In the genomic region with DNA sequence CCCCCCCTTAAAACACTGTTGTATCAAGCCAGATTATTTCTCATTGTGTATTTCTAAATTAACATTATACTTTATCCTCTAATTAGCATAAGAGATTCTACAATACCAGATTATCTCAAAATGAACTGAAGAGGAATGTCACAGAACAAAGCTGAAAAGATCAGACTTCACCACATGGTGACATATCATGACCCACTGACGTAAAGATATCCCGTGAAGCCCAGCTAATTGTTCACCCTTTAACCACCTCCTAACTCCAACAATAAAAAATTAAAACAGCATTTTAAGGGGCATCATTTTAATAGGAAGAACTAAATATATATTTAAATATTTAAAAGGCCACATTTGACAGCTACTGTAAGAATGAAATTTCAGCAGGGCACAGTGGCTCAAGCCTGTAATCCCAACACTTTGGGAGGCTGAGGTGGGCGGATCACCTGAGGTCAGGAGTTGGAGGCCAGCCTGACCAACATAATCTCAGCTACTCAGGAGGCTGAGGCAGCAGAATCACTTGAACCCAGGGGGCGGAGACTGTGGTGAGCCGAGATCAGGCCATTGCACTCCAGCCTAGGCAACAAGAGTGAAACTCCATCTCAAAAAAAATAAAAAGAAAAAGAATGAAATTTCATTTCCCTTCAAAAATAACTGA, we compare ENCODE assay signal across 22 cellular contexts. TPM values are rescaled to one million over a fixed set of nuclear protein-coding genes. Genes with fewer than 3 reads are reported as not detected.
DNase-seq lines count a peak whose midpoint lies in the region; ATAC-seq, FAIRE-seq and TF ChIP-seq lines count a peak whose summit lies in the region.
"Had no signal": no experiment of that assay in that cellular context is flagged by ENCODE, and none has a peak within 500 bp of the region (broad histone marks: within the 10 kb centered on the region; RNA-seq: fewer than 3 reads in every experiment).

No MANE protein-coding gene starts in this region.

- TF ChIP-seq CTCF in WERI-Rb-1 (IDR thresholded peaks at IDR 0.05; ENCODE audit: low read depth, low read length) (no peak), HepG2 (CRISPR knock-in tag; IDR thresholded peaks at IDR 0.05) (no peak)

- no peak for TF ChIP-seq RAD21 in HepG2 (CRISPR knock-in tag; IDR thresholded peaks at IDR 0.05)

- TF ChIP-seq EP300 in HepG2 (IDR thresholded peaks at IDR 0.05; ENCODE audit: low read depth in 2 of 2, low read length in 2 of 2) (no peak), HepG2 (CRISPR knock-in tag; IDR thresholded peaks at IDR 0.05; ENCODE audit: borderline replicate concordance) (no peak)

- POLR2A ChIA-PET in HepG2 (lab: Yijun Ruan, JAX) = no interaction called here

- WGBS in HepG2 (ENCODE audit: low lambda C conversion rate) = 95% methylated on average over 5 of the region's 5 CpGs

- H3K27ac ChIP-seq in WERI-Rb-1 (no peak overlapping the region), HepG2 (ENCODE audit: extremely low read length, insufficient read depth, low read length) (no peak overlapping the region)
- H3K27ac ChIP-seq: spleen had no signal

- H3K27me3 Mint-ChIP-seq in activated T-cell treated with anti-CD3 and anti-CD28 coated beads, Interleukin-2, amount 50 U/mL, for 24 hours = no peaks in the 10 kb centered on the region
- no peaks in the 10 kb centered on the region for H3K27me3 Mint-ChIP-seq in activated T-cell treated with anti-CD3 and anti-CD28 coated beads, Interleukin-2, amount 50 U/mL, for 4 hours (ENCODE audit: low read depth)
- H3K27me3 Mint-ChIP-seq in immature natural killer cell (ENCODE audit: low read depth in 3 of 3) = peaks cover 6 to 38% (median 12%) of the 10 kb centered on the region in 3 donors
- H3K27me3 Mint-ChIP-seq: progenitor cell of endocrine pancreas; stimulated activated naive CD8-positive, alpha-beta T cell treated with anti-CD3 and anti-CD28 coated beads, Interleukin-15, amount 100 ng/mL, for 72 hours; T-cell had no signal

- H3K4me2 ChIP-seq in HepG2 (ENCODE audit: low read depth, low read length) = no peak overlapping the region

- no peaks in the 10 kb centered on the region for H3K9me3 Mint-ChIP-seq in activated T-cell treated with anti-CD3 and anti-CD28 coated beads, Interleukin-2, amount 50 U/mL, for 24 hours
- H3K9me3 Mint-ChIP-seq in activated T-cell treated with anti-CD3 and anti-CD28 coated beads, Interleukin-2, amount 50 U/mL, for 4 hours = no peaks in the 10 kb centered on the region
- H3K9me3 Mint-ChIP-seq in immature natural killer cell = no peaks in the 10 kb centered on the region
- no peaks in the 10 kb centered on the region for H3K9me3 Mint-ChIP-seq in stimulated activated effector memory CD8-positive, alpha-beta T cell treated with anti-CD3 and anti-CD28 coated beads, Interleukin-12 subunit alpha, Interleukin-12 subunit beta, amount 100 ng/mL, for 72 hours
- H3K9me3 Mint-ChIP-seq: stimulated activated naive CD8-positive, alpha-beta T cell treated with anti-CD3 and anti-CD28 coated beads, Interleukin-15, amount 100 ng/mL, for 72 hours; T-cell; WTC11 had no signal

- CTCF ChIA-PET in HepG2 (lab: Yijun Ruan, JAX; ENCODE audit: low intra/inter-chr PET ratio, low total read pairs) = no interaction called here

- TF ChIP-seq POLR2A in HepG2 (IDR thresholded peaks at IDR 0.05; ENCODE audit: insufficient read depth in 1 of 2, low read depth in 2 of 2, low read length in 2 of 2) = no peak

- no peak for FAIRE-seq in HepG2 (lab: Jason Lieb, UNC)
- FAIRE-seq: GM19239 had no signal

- H2AFZ ChIP-seq in HepG2 (ENCODE audit: low read length) = no peak overlapping the region

- in situ Hi-C loops in HepG2 (cut with HindIII; ENCODE audit: extremely low pct_ligation_motif_present, low pct_unique_long_range_greater_than_20kb) = no loop called here

- H3K36me3 ChIP-seq in WERI-Rb-1 (no peaks in the 10 kb centered on the region), HepG2 (replicated peaks in 1 of 2; ENCODE audit: control insufficient read depth in 1 of 2, insufficient read depth in 2 of 2, low read length in 2 of 2) (no peaks in the 10 kb centered on the region)
- H3K36me3 ChIP-seq: spleen, uterus had no signal

- H3K4me3 Mint-ChIP-seq in activated T-cell treated with anti-CD3 and anti-CD28 coated beads, Interleukin-2, amount 50 U/mL, for 24 hours = no peak overlapping the region
- no peak overlapping the region for H3K4me3 Mint-ChIP-seq in activated T-cell treated with anti-CD3 and anti-CD28 coated beads, Interleukin-2, amount 50 U/mL, for 4 hours
- H3K4me3 Mint-ChIP-seq in immature natural killer cell = peak overlapping the region; percentile 0 to 69 (median 50)
- no peak overlapping the region for H3K4me3 Mint-ChIP-seq in stimulated activated effector memory CD8-positive, alpha-beta T cell treated with anti-CD3 and anti-CD28 coated beads, Interleukin-12 subunit alpha, Interleukin-12 subunit beta, amount 100 ng/mL, for 72 hours
- H3K4me3 Mint-ChIP-seq: WTC11 had no signal

- H3K9me3 ChIP-seq in WERI-Rb-1 (ENCODE audit: severe bottlenecking) = no peaks in the 10 kb centered on the region
- no peaks in the 10 kb centered on the region for H3K9me3 ChIP-seq in HepG2 (ENCODE audit: low read length)
- H3K9me3 ChIP-seq: spleen, uterus had no signal

- intact Hi-C loops in HepG2 (cut with micrococcal nuclease; ENCODE audit: unreplicated experiment) = no loop called here

- H3K4me1 ChIP-seq in HepG2 (ENCODE audit: insufficient read depth, low read length) = 0 out of 2 replicates have a peak, but pooled peaks cover 5% of the 10 kb centered on the region

- H3K4me3 ChIP-seq in WERI-Rb-1 (ENCODE audit: low read depth, low read length) (no peak overlapping the region), HepG2 (replicated peaks in 1 of 3; ENCODE audit: insufficient read depth in 1 of 3, low read depth in 2 of 3, low read length in 3 of 3) (no peak overlapping the region)
- H3K4me3 ChIP-seq: spleen, uterus had no signal

- H3K79me2 ChIP-seq in HepG2 (ENCODE audit: insufficient read depth, low read length) = peaks cover 60% of the 10 kb centered on the region

- H4K20me1 ChIP-seq in HepG2 (ENCODE audit: insufficient read depth, low read length) = peaks cover 5% of the 10 kb centered on the region; the same call in 1 of the 2 replicates

- H3K27me3 ChIP-seq in WERI-Rb-1 (ENCODE audit: insufficient read depth, low read depth, severe bottlenecking) (no peaks in the 10 kb centered on the region), HepG2 (ENCODE audit: control insufficient read depth in 1 of 2, insufficient read depth in 2 of 2, low read length in 2 of 2) (no peaks in the 10 kb centered on the region)
- H3K27me3 ChIP-seq: spleen, uterus had no signal

- no TSS peak for BruUV-seq in HepG2 (replicated peaks; lab: Mats Ljungman, UMichigan)

- peaks cover 8% of the 10 kb centered on the region for H3K36me3 Mint-ChIP-seq in activated T-cell treated with anti-CD3 and anti-CD28 coated beads, Interleukin-2, amount 50 U/mL, for 24 hours (ENCODE audit: low read depth)
- peaks cover 4% of the 10 kb centered on the region for H3K36me3 Mint-ChIP-seq in activated T-cell treated with anti-CD3 and anti-CD28 coated beads, Interleukin-2, amount 50 U/mL, for 4 hours (ENCODE audit: insufficient read depth)
- no peaks in the 10 kb centered on the region for H3K36me3 Mint-ChIP-seq in immature natural killer cell
- peaks cover 21% of the 10 kb centered on the region for H3K36me3 Mint-ChIP-seq in stimulated activated effector memory CD8-positive, alpha-beta T cell treated with anti-CD3 and anti-CD28 coated beads, Interleukin-12 subunit alpha, Interleukin-12 subunit beta, amount 100 ng/mL, for 72 hours
- H3K36me3 Mint-ChIP-seq: WTC11 had no signal

- no peak for ATAC-seq in activated T-cell treated with anti-CD3 and anti-CD28 coated beads, Interleukin-2, amount 50 U/mL, for 4 hours
- no peak for ATAC-seq in stimulated activated effector memory CD8-positive, alpha-beta T cell treated with anti-CD3 and anti-CD28 coated beads, Interleukin-12 subunit alpha, Interleukin-12 subunit beta, amount 100 ng/mL, for 72 hours
- ATAC-seq in HepG2 = no peak
- ATAC-seq in GM18870 (IDR thresholded peaks at IDR 0.05; ENCODE audit: unreplicated experiment) = no peak
- ATAC-seq: stimulated activated naive CD8-positive, alpha-beta T cell treated with anti-CD3 and anti-CD28 coated beads, Interleukin-15, amount 100 ng/mL, for 72 hours; T-cell; WTC11 had no signal

- DNase-seq in activated T-cell treated with anti-CD3 and anti-CD28 coated beads, Interleukin-2, amount 50 U/mL, for 24 hours = no peak
- no peak for DNase-seq in activated T-cell treated with anti-CD3 and anti-CD28 coated beads, Interleukin-2, amount 50 U/mL, for 4 hours
- DNase-seq in WERI-Rb-1 (peak; percentile 44), immature natural killer cell (no peak), NCI-H69 (lab: John Stamatoyannopoulos, UW) (no peak), HepG2 (ENCODE audit: low spot score) (no peak)
- no peak for DNase-seq in stimulated activated effector memory CD8-positive, alpha-beta T cell treated with anti-CD3 and anti-CD28 coated beads, Interleukin-12 subunit alpha, Interleukin-12 subunit beta, amount 100 ng/mL, for 72 hours (ENCODE audit: low spot score in 2 of 2)
- DNase-seq: ACHN; activated gamma-delta T cell treated with Interleukin-2 at 50 U/mL for 16 hours; DMS79 treated with DMSO at 0.1 percent for 48 hours; hippocampal formation; kidney glomerular epithelial cell; MV-4-11; NCI-H748 treated with DMSO at 0.1 percent for 48 hours; spleen; stimulated activated naive CD8-positive, alpha-beta T cell treated with anti-CD3 and anti-CD28 coated beads, Interleukin-15, amount 100 ng/mL, for 72 hours; T-cell; uterus had no signal

- H3K27ac Mint-ChIP-seq in activated T-cell treated with anti-CD3 and anti-CD28 coated beads, Interleukin-2, amount 50 U/mL, for 24 hours = peak overlapping the region; percentile 8
- H3K27ac Mint-ChIP-seq in immature natural killer cell = peak overlapping the region; percentile 49 to 85 (median 72)
- H3K27ac Mint-ChIP-seq in stimulated activated effector memory CD8-positive, alpha-beta T cell treated with anti-CD3 and anti-CD28 coated beads, Interleukin-12 subunit alpha, Interleukin-12 subunit beta, amount 100 ng/mL, for 72 hours = peak overlapping the region; percentile 76
- H3K27ac Mint-ChIP-seq: progenitor cell of endocrine pancreas; stimulated activated naive CD8-positive, alpha-beta T cell treated with anti-CD3 and anti-CD28 coated beads, Interleukin-15, amount 100 ng/mL, for 72 hours had no signal

- peaks cover 84% of the 10 kb centered on the region for H3K4me1 Mint-ChIP-seq in activated T-cell treated with anti-CD3 and anti-CD28 coated beads, Interleukin-2, amount 50 U/mL, for 24 hours (ENCODE audit: low read depth)
- H3K4me1 Mint-ChIP-seq in activated T-cell treated with anti-CD3 and anti-CD28 coated beads, Interleukin-2, amount 50 U/mL, for 4 hours (ENCODE audit: low read depth) = peaks cover 75% of the 10 kb centered on the region
- peaks cover 85 to 100% of the 10 kb centered on the region in 2 donors for H3K4me1 Mint-ChIP-seq in immature natural killer cell
- H3K4me1 Mint-ChIP-seq in stimulated activated effector memory CD8-positive, alpha-beta T cell treated with anti-CD3 and anti-CD28 coated beads, Interleukin-12 subunit alpha, Interleukin-12 subunit beta, amount 100 ng/mL, for 72 hours = peaks cover 78% of the 10 kb centered on the region

- H3K9ac ChIP-seq in HepG2 (ENCODE audit: insufficient read depth, low read depth, low read length) = no peak overlapping the region

RNA-seq across cellular contexts. Expression of a gene that starts 29.0 kb away (rescaled TPM):
- total RNA-seq in activated T-cell treated with anti-CD3 and anti-CD28 coated beads, Interleukin-2, amount 50 U/mL, for 4 hours = 10 to 100 TPM; 29.9 to 37.4 (median 35.8) TPM
- polyA plus RNA-seq in immature natural killer cell (10 to 100 TPM; 27.2 to 64.0 (median 52.7) TPM), HepG2 (2011; rRNA removed) (7.6 and 9.9 TPM in 2 replicates)
- total RNA-seq in HepG2 (2016; rRNA removed; fragmentation: Illumina TruSeq; extraction: Trizol) = 20.1 and 22.3 TPM in 2 replicates
- 12.4 and 17.6 TPM in 2 replicates for total RNA-seq in HepG2 (2016; cell fraction: cytosol; rRNA removed; fragmentation: Illumina TruSeq; extraction: Trizol; ENCODE audit: low read depth)
- total RNA-seq in HepG2 (2016; cell fraction: insoluble cytoplasmic fraction; rRNA removed; fragmentation: Illumina TruSeq; extraction: Trizol) = 21.4 and 21.8 TPM in 2 replicates
- 6.8 and 8.7 TPM in 2 replicates for total RNA-seq in HepG2 (2016; cell fraction: membrane; rRNA removed; fragmentation: Illumina TruSeq; extraction: Trizol)
- 33.8 and 35.2 TPM in 2 replicates for total RNA-seq in HepG2 (2016; cell fraction: nucleus; rRNA removed; fragmentation: Illumina TruSeq; extraction: Trizol)
- 3.7 and 6.4 TPM in 2 replicates for polyA plus RNA-seq in HepG2 (2011; cell fraction: cytosol; rRNA removed)
- 8.2 and 10.0 TPM in 2 replicates for polyA plus RNA-seq in HepG2 (2011; cell fraction: nucleus; rRNA removed)
- polyA plus RNA-seq in HepG2 (2012) = 9.6 and 11.9 TPM in 2 replicates
- 0.41 and 0.44 TPM in 2 replicates for polyA plus RNA-seq in HepG2 (2016; cell fraction: cytosol; fragmentation: Illumina TruSeq; extraction: Trizol; ENCODE audit: low read depth)
- 13.7 and 14.3 TPM in 2 replicates for polyA plus RNA-seq in HepG2 (2016; cell fraction: insoluble cytoplasmic fraction; fragmentation: Illumina TruSeq; extraction: Trizol; ENCODE audit: low read depth)
- 1.9 and 2.1 TPM in 2 replicates for polyA plus RNA-seq in HepG2 (2016; cell fraction: membrane; fragmentation: Illumina TruSeq; extraction: Trizol; ENCODE audit: low read depth)
- 9.6 and 12.3 TPM in 2 replicates for polyA plus RNA-seq in HepG2 (2016; cell fraction: nucleus; fragmentation: Illumina TruSeq; extraction: Trizol; ENCODE audit: insufficient read depth, low read depth)
- polyA minus RNA-seq in HepG2 (2011; rRNA and poly(A)+ RNA removed; ENCODE audit: low replicate concordance) = 36.0 and 45.8 TPM in 2 replicates
- 25.9 and 29.8 TPM in 2 replicates for polyA minus RNA-seq in HepG2 (2011; cell fraction: cytosol; rRNA and poly(A)+ RNA removed)
- polyA minus RNA-seq in HepG2 (2011; cell fraction: nucleus; rRNA and poly(A)+ RNA removed) = 152 and 172 TPM in 2 replicates

Comparison
In these comparisons a context has a peak if more than half of its experiments do, and no peak if none do; other contexts are left out.
1. H3K27ac Mint-ChIP-seq: peak in every context shown above with its lines; median percentile 76 in stimulated activated effector memory CD8-positive, alpha-beta T cell treated with anti-CD3 and anti-CD28 coated beads, Interleukin-12 subunit alpha, Interleukin-12 subunit beta, amount 100 ng/mL, for 72 hours; 72 in immature natural killer cell; 8 in activated T-cell treated with anti-CD3 and anti-CD28 coated beads, Interleukin-2, amount 50 U/mL, for 24 hours.
2. H3K4me3 Mint-ChIP-seq: peak in immature natural killer cell (5 of 5); none in activated T-cell treated with anti-CD3 and anti-CD28 coated beads, Interleukin-2, amount 50 U/mL, for 24 hours (single experiment), activated T-cell treated with anti-CD3 and anti-CD28 coated beads, Interleukin-2, amount 50 U/mL, for 4 hours (single experiment) and stimulated activated effector memory CD8-positive, alpha-beta T cell treated with anti-CD3 and anti-CD28 coated beads, Interleukin-12 subunit alpha, Interleukin-12 subunit beta, amount 100 ng/mL, for 72 hours (single experiment).